In the genomic region with DNA sequence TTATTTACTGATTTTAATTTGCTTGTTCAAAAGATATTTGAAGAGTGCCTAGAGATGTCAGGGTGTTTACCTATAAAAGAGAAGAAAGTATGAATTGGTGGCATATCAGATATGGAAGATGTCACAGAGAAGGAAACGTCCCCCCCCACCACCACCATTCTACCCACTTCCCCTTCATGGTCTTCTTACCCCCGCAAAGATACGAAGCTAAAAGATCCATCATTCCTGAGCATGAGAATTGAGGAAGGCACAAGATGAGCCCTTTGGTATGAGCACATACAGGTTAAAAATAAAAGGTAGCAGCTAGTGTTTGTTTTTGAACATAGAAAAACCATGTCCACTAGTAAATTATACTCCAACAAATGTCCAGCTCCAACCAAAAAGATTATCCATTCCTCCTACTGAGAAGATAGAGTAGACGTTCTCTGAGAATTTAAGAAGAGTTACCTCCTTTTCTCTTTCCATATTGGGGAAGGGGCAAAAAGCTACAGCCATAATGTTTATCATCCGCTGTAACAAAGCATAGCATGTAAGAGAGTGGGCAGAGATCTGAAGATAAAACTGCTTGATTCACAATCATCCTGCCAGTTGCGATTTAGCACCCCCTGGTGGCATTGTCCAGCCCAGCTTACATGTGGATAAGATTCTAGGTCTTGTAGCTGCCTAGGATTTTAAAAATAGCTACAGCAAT, we compare ENCODE assay signal across 8 cellular contexts. TPM values are rescaled to one million over a fixed set of nuclear protein-coding genes. Genes with fewer than 3 reads are reported as not detected.
DNase-seq lines count a peak whose midpoint lies in the region; ATAC-seq and TF ChIP-seq lines count a peak whose summit lies in the region.

No MANE protein-coding gene starts in this region.

- no peak overlapping the region for H3K4me3 ChIP-seq in choroid plexus epithelial cell (ENCODE audit: low read depth, low read length)

- H3K27me3 Mint-ChIP-seq in activated CD4-positive, alpha-beta T cell treated with anti-CD3 and anti-CD28 coated beads, Interleukin-2, amount 10 ng/mL, durations not matched to agents 24 days and 14 days = no peaks in the 10 kb centered on the region

- no peak overlapping the region for H3K27ac Mint-ChIP-seq in activated CD4-positive, alpha-beta T cell treated with anti-CD3 and anti-CD28 coated beads, Interleukin-2, amount 10 ng/mL, durations not matched to agents 24 days and 14 days

- intact Hi-C loops in activated CD4-positive, alpha-beta T cell treated with anti-CD3 and anti-CD28 coated beads, Interleukin-2, amount 10 ng/mL, durations not matched to agents 24 days and 14 days (cut with micrococcal nuclease) = loop anchor here (1.0 to 2.0 kb wide), 3 partner anchors 52 to 231 kb away; no protein-coding TSS in a partner anchor

- no peak overlapping the region for H3K4me3 Mint-ChIP-seq in activated CD4-positive, alpha-beta T cell treated with anti-CD3 and anti-CD28 coated beads, Interleukin-2, amount 10 ng/mL, durations not matched to agents 24 days and 14 days

- ATAC-seq in HG03280 (IDR thresholded peaks at IDR 0.05; ENCODE audit: unreplicated experiment) = peak; percentile 78
- peak; percentile 92 for ATAC-seq in left lobe of liver
- no peak for ATAC-seq in HG02870 (IDR thresholded peaks at IDR 0.05; ENCODE audit: unreplicated experiment)

- H3K4me1 Mint-ChIP-seq in activated CD4-positive, alpha-beta T cell treated with anti-CD3 and anti-CD28 coated beads, Interleukin-2, amount 10 ng/mL, durations not matched to agents 24 days and 14 days = peaks cover 2% of the 10 kb centered on the region

- DNase-seq in ELF-1 (ENCODE audit: low read depth, low spot score) (peak; percentile 62), NCI-H526 treated with DMSO at 0.1 percent for 48 hours (lab: John Stamatoyannopoulos, UW) (peak; percentile 65), choroid plexus epithelial cell (ENCODE audit: low read depth) (peak; percentile 95), left lobe of liver (ENCODE audit: low spot score) (peak; percentile 79)
- peak; percentile 95 for DNase-seq in activated CD4-positive, alpha-beta T cell treated with anti-CD3 and anti-CD28 coated beads, Interleukin-2, amount 10 ng/mL, durations not matched to agents 24 days and 14 days
- peak; percentile 81 for DNase-seq in stimulated activated CD4-positive, alpha-beta T cell treated with anti-CD3 and anti-CD28 coated beads, Interleukin-4, amount 100 ng/mL, for 4 hours

- peak; percentile 98 for TF ChIP-seq CTCF in choroid plexus epithelial cell (conservative IDR thresholded peaks at IDR 0.05; ENCODE audit: low read depth, low read length)

- no peaks in the 10 kb centered on the region for H3K9me3 Mint-ChIP-seq in activated CD4-positive, alpha-beta T cell treated with anti-CD3 and anti-CD28 coated beads, Interleukin-2, amount 10 ng/mL, durations not matched to agents 24 days and 14 days

- H3K36me3 Mint-ChIP-seq in activated CD4-positive, alpha-beta T cell treated with anti-CD3 and anti-CD28 coated beads, Interleukin-2, amount 10 ng/mL, durations not matched to agents 24 days and 14 days (ENCODE audit: low read depth) = peaks cover 7% of the 10 kb centered on the region

RNA-seq across cellular contexts. Expression of a gene that starts 29.1 kb away (rescaled TPM):
- 25.4 and 28.6 TPM in 2 replicates for total RNA-seq in activated CD4-positive, alpha-beta T cell treated with anti-CD3 and anti-CD28 coated beads, Interleukin-2, amount 10 ng/mL, durations not matched to agents 24 days and 14 days
- 15.4 TPM for total RNA-seq in left lobe of liver

RNA-seq across cellular contexts. Expression of a gene that starts 44.6 kb away (rescaled TPM):
- 8.2 and 8.6 TPM in 2 replicates for total RNA-seq in activated CD4-positive, alpha-beta T cell treated with anti-CD3 and anti-CD28 coated beads, Interleukin-2, amount 10 ng/mL, durations not matched to agents 24 days and 14 days
- total RNA-seq in left lobe of liver = 10.0 TPM

RNA-seq across cellular contexts. Expression of a gene that starts 58.9 kb away (rescaled TPM):
- 0.31 TPM in 1 of 2 replicates, not detected in the other for total RNA-seq in activated CD4-positive, alpha-beta T cell treated with anti-CD3 and anti-CD28 coated beads, Interleukin-2, amount 10 ng/mL, durations not matched to agents 24 days and 14 days
- 0.43 TPM for total RNA-seq in left lobe of liver
